In genomic region chr15:50783895-50784294, GRCh38 we compare ENCODE assay signal across 1 cellular context.
TF ChIP-seq lines count a peak whose summit lies in the region.

No MANE protein-coding gene starts in this region.

TF ChIP-seq in HepG2, 621 proteins besides CTCF, POLR2A, EP300 and RAD21:
- TF ChIP-seq ZNF652 (CRISPR knock-in tag; IDR thresholded peaks at IDR 0.05; ENCODE audit: borderline replicate concordance, low read depth) (peak; percentile 56; the same call in 1 of the 2 replicates), ZNF468 (CRISPR knock-in tag; IDR thresholded peaks at IDR 0.05) (no peak)
